19 cellular contexts compared by ENCODE assay signal in genomic region chr21:39527664-39528381, GRCh38.
DNase-seq lines count a peak whose midpoint lies in the region; ATAC-seq, FAIRE-seq and TF ChIP-seq lines count a peak whose summit lies in the region.
"Had no signal": no experiment of that assay in that cellular context is flagged by ENCODE, and none has a peak within 500 bp of the region (broad histone marks: within the 10 kb centered on the region; RNA-seq: fewer than 3 reads in every experiment).

No MANE protein-coding gene starts in this region.

- peak overlapping the region in 7 of 11 experiments; percentile 8 to 64 (median 56); a peak in 12 of 22 replicates for H3K27ac ChIP-seq in BLaER1 treated with 17β-estradiol and CSF1 and Interleukin-3, amounts not matched to agents 10 nM and 100 nM
- no peak overlapping the region for H3K27ac ChIP-seq in WERI-Rb-1
- H3K27ac ChIP-seq: breast epithelium, neutrophil, PC-9, skin epidermis had no signal

- DNase-seq in H54 (ENCODE audit: insufficient read length, low spot score), result no peak
- DNase-seq in WERI-Rb-1, result peak; percentile 24
- peak; percentile 73 to 83 (median 83) for DNase-seq in mucosa of descending colon
- DNase-seq in GM19239 (ENCODE audit: insufficient read length, low spot score), result no peak
- DNase-seq in MV-4-11 (lab: John Stamatoyannopoulos, UW), result no peak
- DNase-seq in DMS 273 (lab: John Stamatoyannopoulos, UW; ENCODE audit: unreplicated experiment), result no peak
- DNase-seq: activated CD8-positive, alpha-beta memory T cell treated with anti-CD3 and anti-CD28 coated beads, Interleukin-2, amount 50 U/mL, for 4 hours; activated naive CD4-positive, alpha-beta T cell treated with anti-CD3 and anti-CD28 coated beads, Interleukin-2, amount 50 U/mL, for 16 hours; DND-41; effector CD8-positive, alpha-beta T cell; HFFc6; NCI-H2171; PC-9 had no signal

- ATAC-seq in mucosa of descending colon, result peak; percentile 86
- no peak for ATAC-seq in HG03521 (IDR thresholded peaks at IDR 0.05; ENCODE audit: unreplicated experiment)

- H3K4me3 ChIP-seq in BLaER1 treated with 17β-estradiol and CSF1 and Interleukin-3, amounts not matched to agents 10 nM and 100 nM, result peak overlapping the region in 3 of 10 experiments; percentile 11 to 22 (median 21); a peak in 2 of 20 replicates
- H3K4me3 ChIP-seq in WERI-Rb-1 (ENCODE audit: low read depth, low read length), result no peak overlapping the region
- H3K4me3 ChIP-seq in mucosa of descending colon, result no peak overlapping the region
- H3K4me3 ChIP-seq: breast epithelium, lung, PC-9, skin epidermis had no signal

- H3K9me3 ChIP-seq in BLaER1 treated with 17β-estradiol and CSF1 and Interleukin-3, amounts not matched to agents 10 nM and 100 nM (replicated peaks in 1 of 11), result 0 out of 22 replicates have a peak, but pooled peaks cover 0 to 4% (median 0%) of the 10 kb centered on the region in 11 experiments
- H3K9me3 ChIP-seq in WERI-Rb-1 (ENCODE audit: severe bottlenecking), result peaks cover 2% of the 10 kb centered on the region
- no peaks in the 10 kb centered on the region for H3K9me3 ChIP-seq in mucosa of descending colon
- H3K9me3 ChIP-seq: breast epithelium, neutrophil had no signal

- TF ChIP-seq CTCF in WERI-Rb-1 (IDR thresholded peaks at IDR 0.05; ENCODE audit: low read depth, low read length), result no peak
- TF ChIP-seq CTCF in mucosa of descending colon (IDR thresholded peaks at IDR 0.05), result no peak

- no peaks in the 10 kb centered on the region for H3K36me3 ChIP-seq in BLaER1 treated with 17β-estradiol and CSF1 and Interleukin-3, amounts not matched to agents 10 nM and 100 nM
- H3K36me3 ChIP-seq in WERI-Rb-1 (no peaks in the 10 kb centered on the region), mucosa of descending colon (ENCODE audit: low read depth) (no peaks in the 10 kb centered on the region)
- H3K36me3 ChIP-seq: breast epithelium, neutrophil had no signal

- FAIRE-seq in H54 (lab: Jason Lieb, UNC) (no peak), GM19239 (lab: Jason Lieb, UNC) (no peak)

- peaks cover 14 to 26% (median 20%) of the 10 kb centered on the region in 10 experiments; a peak in 19 of 20 replicates for H3K4me1 ChIP-seq in BLaER1 treated with 17β-estradiol and CSF1 and Interleukin-3, amounts not matched to agents 10 nM and 100 nM
- H3K4me1 ChIP-seq in mucosa of descending colon (ENCODE audit: low read depth), result peaks cover 11% of the 10 kb centered on the region
- H3K4me1 ChIP-seq: breast epithelium had no signal

- 0 out of 2 replicates have a peak, but pooled peaks have one; percentile 7 for TF ChIP-seq POLR2A in H54 (IDR thresholded peaks at IDR 0.05; ENCODE audit: low read depth, low read length)

- H3K4me2 ChIP-seq in BLaER1 treated with 17β-estradiol and CSF1 and Interleukin-3, amounts not matched to agents 10 nM and 100 nM, result peak overlapping the region; percentile 38 to 87 (median 72)
- H3K4me2 ChIP-seq: PC-9 had no signal

- intact Hi-C loops in mucosa of descending colon (cut with DNase I, micrococcal nuclease), result no loop called here

- no peaks in the 10 kb centered on the region for H3K27me3 ChIP-seq in BLaER1 treated with 17β-estradiol and CSF1 and Interleukin-3, amounts not matched to agents 10 nM and 100 nM
- no peaks in the 10 kb centered on the region for H3K27me3 ChIP-seq in WERI-Rb-1 (ENCODE audit: insufficient read depth, low read depth, severe bottlenecking)
- H3K27me3 ChIP-seq: breast epithelium had no signal

- peak overlapping the region in 2 of 11 experiments; percentile 26 to 43; a peak in 4 of 22 replicates for H3K9ac ChIP-seq in BLaER1 treated with 17β-estradiol and CSF1 and Interleukin-3, amounts not matched to agents 10 nM and 100 nM

- no peaks in the 10 kb centered on the region for H4K20me1 ChIP-seq in BLaER1 treated with 17β-estradiol and CSF1 and Interleukin-3, amounts not matched to agents 10 nM and 100 nM

Comparison
In these comparisons a context has a peak if more than half of its experiments do, and no peak if none do; other contexts are left out.
1. DNase-seq: peak in WERI-Rb-1 (single experiment) and mucosa of descending colon (3 of 3); none in H54 (single experiment), GM19239 (single experiment), MV-4-11 (single experiment) and DMS 273 (single experiment).